ENCODE assay signal across 1 cellular context in genomic region chr12:34368079-34368478, GRCh38.
TF ChIP-seq lines count a peak whose summit lies in the region.

No MANE protein-coding gene starts in this region.

TF ChIP-seq in A549, 52 proteins besides CTCF, POLR2A, EP300 and RAD21 (continued from another document):
- no peak for TF ChIP-seq HOXA7 (CRISPR knock-in tag; IDR thresholded peaks at IDR 0.05)
- no peak for TF ChIP-seq RFX5 (IDR thresholded peaks at IDR 0.05)
- no peak for TF ChIP-seq RARB (CRISPR knock-in tag; IDR thresholded peaks at IDR 0.05)
